Comparison of ENCODE assay signal across 14 cellular contexts in the genomic region with DNA sequence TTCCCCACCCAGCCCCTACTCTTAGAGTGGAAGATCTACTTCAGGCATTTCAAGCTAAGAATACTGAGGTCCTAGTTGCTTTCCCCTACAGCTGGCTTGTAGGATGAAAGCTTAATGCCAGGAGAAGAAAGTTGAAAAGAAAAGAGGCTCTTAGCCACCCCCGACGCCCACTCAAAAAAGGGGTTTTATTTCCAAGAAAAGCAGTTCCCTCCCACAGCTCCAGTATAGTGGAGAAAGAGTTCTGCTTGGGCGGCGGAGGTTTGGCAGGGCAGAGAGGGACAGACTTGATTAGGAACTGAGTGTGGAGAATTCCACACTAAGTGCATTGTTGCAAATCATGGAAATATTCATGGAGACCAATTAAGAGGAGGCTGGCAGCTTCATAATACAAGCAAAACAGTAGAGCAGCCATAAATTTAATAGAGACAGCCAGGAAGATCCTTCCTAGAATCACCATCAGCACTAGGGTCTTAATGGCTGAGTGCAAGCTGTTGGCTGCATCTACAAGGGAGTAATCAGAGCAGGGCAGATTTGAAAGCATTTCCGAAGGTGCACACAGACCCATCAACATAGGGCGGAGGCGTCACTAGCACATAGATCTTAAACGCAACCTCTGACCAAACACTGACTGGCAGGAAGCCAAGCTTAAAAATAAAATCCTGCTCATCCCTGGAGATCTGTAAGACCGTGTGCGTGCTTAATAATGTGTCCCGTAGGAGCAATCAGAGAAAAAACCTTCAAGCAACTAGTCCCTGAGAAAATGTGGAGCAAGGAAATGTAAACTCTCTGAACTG.
DNase-seq lines count a peak whose midpoint lies in the region; ATAC-seq and TF ChIP-seq lines count a peak whose summit lies in the region.
"Had no signal": no experiment of that assay in that cellular context is flagged by ENCODE, and none has a peak within 500 bp of the region (broad histone marks: within the 10 kb centered on the region; RNA-seq: fewer than 3 reads in every experiment).

No MANE protein-coding gene starts in this region.

- no peak for TF ChIP-seq CTCF in CD8-positive, alpha-beta T cell (IDR thresholded peaks at IDR 0.05)

- no peaks in the 10 kb centered on the region for H3K4me1 ChIP-seq in CD8-positive, alpha-beta T cell (ENCODE audit: insufficient read depth, low read length)
- H3K4me1 ChIP-seq: adrenal gland, SJSA1, stomach had no signal

- POLR2A ChIA-PET in CD8-positive, alpha-beta T cell (lab: Charles Lee): no interaction called here

- no peak overlapping the region for H3K4me3 Mint-ChIP-seq in central memory CD8-positive, alpha-beta T cell
- H3K4me3 Mint-ChIP-seq in CD8-positive, alpha-beta T cell: no peak overlapping the region
- H3K4me3 Mint-ChIP-seq: activated CD8-positive, alpha-beta T cell treated with anti-CD3 and anti-CD28 coated beads for 36 hours had no signal

- no peaks in the 10 kb centered on the region for H3K27me3 ChIP-seq in CD8-positive, alpha-beta T cell (ENCODE audit: insufficient read depth, low read length)
- H3K27me3 ChIP-seq: adrenal gland, SJSA1 had no signal

- DNase-seq in CD1c-positive myeloid dendritic cell (ENCODE audit: extremely low spot score): peak; percentile 6
- peak; percentile 46 for DNase-seq in NCI-H146 (lab: John Stamatoyannopoulos, UW)
- DNase-seq in central memory CD8-positive, alpha-beta T cell (ENCODE audit: low spot score in 2 of 2): no peak
- DNase-seq in left kidney (ENCODE audit: low read depth, low spot score): peak; percentile 66
- no peak for DNase-seq in kidney tubule cell (ENCODE audit: low spot score)
- no peak for DNase-seq in CD8-positive, alpha-beta T cell
- DNase-seq: activated CD8-positive, alpha-beta T cell treated with anti-CD3 and anti-CD28 coated beads for 36 hours; adrenal gland; KBM-7; NCI-H187 treated with DMSO at 0.1 percent for 48 hours; stomach had no signal

- no peak overlapping the region for H3K27ac ChIP-seq in CD8-positive, alpha-beta T cell (ENCODE audit: low read depth, low read length)
- H3K27ac ChIP-seq: adrenal gland, SJSA1, stomach had no signal

- H3K9me3 Mint-ChIP-seq in central memory CD8-positive, alpha-beta T cell: peaks cover 6% of the 10 kb centered on the region
- no peaks in the 10 kb centered on the region for H3K9me3 Mint-ChIP-seq in CD8-positive, alpha-beta T cell
- H3K9me3 Mint-ChIP-seq: activated CD8-positive, alpha-beta T cell treated with anti-CD3 and anti-CD28 coated beads for 36 hours had no signal

- ATAC-seq in central memory CD8-positive, alpha-beta T cell (replicated peaks; ENCODE audit: extremely low read depth, poor library complexity, severe bottlenecking): no peak
- no peak for ATAC-seq in GM18502 (IDR thresholded peaks at IDR 0.05; ENCODE audit: poor library complexity, unreplicated experiment)
- no peak for ATAC-seq in GM18519 (IDR thresholded peaks at IDR 0.05; ENCODE audit: low FRiP score, unreplicated experiment)
- ATAC-seq in CD8-positive, alpha-beta T cell: no peak
- ATAC-seq: activated CD8-positive, alpha-beta T cell treated with anti-CD3 and anti-CD28 coated beads for 36 hours had no signal

- CTCF ChIA-PET in CD8-positive, alpha-beta T cell (lab: Charles Lee): interaction anchor here (1.2 to 1.3 kb wide), 2 partner anchors 23 to 41 kb away, joined by 3 to 6 read pairs; no protein-coding TSS in a partner anchor

- H3K27ac Mint-ChIP-seq in central memory CD8-positive, alpha-beta T cell (ENCODE audit: low read depth): peak overlapping the region; percentile 14
- H3K27ac Mint-ChIP-seq in CD8-positive, alpha-beta T cell: no peak overlapping the region
- H3K27ac Mint-ChIP-seq: activated CD8-positive, alpha-beta T cell treated with anti-CD3 and anti-CD28 coated beads for 36 hours had no signal

- intact Hi-C loops in CD8-positive, alpha-beta T cell (cut with DNase I, micrococcal nuclease): no loop called here

- no peaks in the 10 kb centered on the region for H3K9me3 ChIP-seq in CD8-positive, alpha-beta T cell (ENCODE audit: low read length)
- H3K9me3 ChIP-seq: adrenal gland, SJSA1 had no signal

- H3K27me3 Mint-ChIP-seq in central memory CD8-positive, alpha-beta T cell: no peaks in the 10 kb centered on the region
- no peaks in the 10 kb centered on the region for H3K27me3 Mint-ChIP-seq in CD8-positive, alpha-beta T cell (ENCODE audit: low read depth)
- H3K27me3 Mint-ChIP-seq: activated CD8-positive, alpha-beta T cell treated with anti-CD3 and anti-CD28 coated beads for 36 hours had no signal

- H3K36me3 ChIP-seq in CD8-positive, alpha-beta T cell (ENCODE audit: insufficient read depth, low read length): no peaks in the 10 kb centered on the region
- H3K36me3 ChIP-seq: adrenal gland, SJSA1, stomach had no signal

- no peaks in the 10 kb centered on the region for H3K36me3 Mint-ChIP-seq in central memory CD8-positive, alpha-beta T cell (ENCODE audit: insufficient read depth)
- no peaks in the 10 kb centered on the region for H3K36me3 Mint-ChIP-seq in CD8-positive, alpha-beta T cell

- H3K4me1 Mint-ChIP-seq in central memory CD8-positive, alpha-beta T cell: peaks cover 17% of the 10 kb centered on the region
- no peaks in the 10 kb centered on the region for H3K4me1 Mint-ChIP-seq in CD8-positive, alpha-beta T cell (ENCODE audit: low read depth)

- no peak overlapping the region for H3K4me3 ChIP-seq in CD8-positive, alpha-beta T cell (ENCODE audit: low read depth, low read length)
- H3K4me3 ChIP-seq: adrenal gland, SJSA1, stomach had no signal

Comparison
In these comparisons a context has a peak if more than half of its experiments do, and no peak if none do; other contexts are left out.
1. DNase-seq: peak in CD1c-positive myeloid dendritic cell (single experiment), NCI-H146 (single experiment) and left kidney (single experiment); none in central memory CD8-positive, alpha-beta T cell (0 of 2), kidney tubule cell (single experiment) and CD8-positive, alpha-beta T cell (0 of 7).